In the genomic region with DNA sequence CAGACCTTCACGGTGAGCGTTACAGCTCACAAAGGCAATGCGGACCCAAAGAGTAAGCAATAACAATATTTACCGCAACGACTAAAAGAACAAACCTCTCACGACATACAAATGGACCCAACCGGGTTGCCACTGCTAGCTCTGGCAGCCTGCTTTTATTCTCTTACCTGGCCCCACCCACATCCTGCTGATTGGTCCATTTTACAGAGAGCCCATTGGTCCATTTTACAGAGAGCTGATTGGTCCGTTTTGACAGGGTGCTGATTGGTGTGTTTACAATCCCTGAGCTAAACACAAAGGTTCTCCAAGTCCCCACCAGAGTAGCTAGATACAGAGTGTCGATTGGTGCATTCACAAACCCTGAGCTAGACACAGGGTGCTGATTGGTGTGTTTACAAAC, we compare ENCODE assay signal across 1 cellular context.
A peak's percentile ranks its signal among the peaks of the same experiment; 100 is the strongest.
TF ChIP-seq lines count a peak whose summit lies in the region.

No MANE protein-coding gene starts in this region.

TF ChIP-seq in H1, 55 proteins besides CTCF, POLR2A, EP300 and RAD21:
- 0 out of 2 replicates have a peak, but pooled peaks have one; percentile 23 for TF ChIP-seq SP1 (IDR thresholded peaks at IDR 0.05; ENCODE audit: low read depth, low read length)
